In genomic region chr1:157369808-157370521, GRCh38 we compare ENCODE assay signal across 8 cellular contexts.
DNase-seq lines count a peak whose midpoint lies in the region; ATAC-seq, FAIRE-seq and TF ChIP-seq lines count a peak whose summit lies in the region.

No MANE protein-coding gene starts in this region.

- TF ChIP-seq CTCF in MCF 10A (IDR thresholded peaks at IDR 0.05; ENCODE audit: unreplicated experiment): peak; percentile 99

- POLR2A ChIA-PET in MCF 10A (lab: Yijun Ruan, JAX): no interaction called here

- intact Hi-C loops in MCF 10A (cut with micrococcal nuclease): loop anchor here (1.0 to 10.0 kb wide), 4 partner anchors 119 to 575 kb away; no protein-coding TSS in a partner anchor

- peaks cover 16% of the 10 kb centered on the region for H3K27me3 Mint-ChIP-seq in MCF 10A (ENCODE audit: insufficient read depth, unreplicated experiment)
- H3K27me3 Mint-ChIP-seq in immature natural killer cell (ENCODE audit: low read depth in 3 of 3): peaks cover 3 to 6% (median 4%) of the 10 kb centered on the region in 3 donors

- no peaks in the 10 kb centered on the region for H3K36me3 Mint-ChIP-seq in MCF 10A (ENCODE audit: insufficient read depth, unreplicated experiment)
- no peaks in the 10 kb centered on the region for H3K36me3 Mint-ChIP-seq in immature natural killer cell

- H3K27ac Mint-ChIP-seq in MCF 10A (ENCODE audit: low read depth, unreplicated experiment): no peak overlapping the region
- H3K27ac Mint-ChIP-seq in immature natural killer cell: no peak overlapping the region

- H3K4me3 Mint-ChIP-seq in MCF 10A (ENCODE audit: unreplicated experiment) (no peak overlapping the region), immature natural killer cell (no peak overlapping the region)

- DNase-seq in NCI-H446 (lab: John Stamatoyannopoulos, UW) (peak; percentile 35 to 48), NCI-H446 treated with DMSO at 0.1 percent for 48 hours (lab: John Stamatoyannopoulos, UW) (no peak), HT1080 (ENCODE audit: low read depth) (peak; percentile 51), RCC 7860 (ENCODE audit: low spot score) (peak; percentile 22), MCF 10A (ENCODE audit: unreplicated experiment) (peak; percentile 80), immature natural killer cell (peak; percentile 43 to 55 (median 46))
- peak; percentile 16 to 42 for DNase-seq in stimulated activated CD4-positive, alpha-beta T cell treated with anti-CD3 and anti-CD28 coated beads, Interleukin-2, amount 100 ng/mL, for 24 hours

- no TSS peak for BruUV-seq in MCF 10A (replicated peaks; lab: Mats Ljungman, UMichigan)

- no peak for ATAC-seq in HG02852 (IDR thresholded peaks at IDR 0.05; ENCODE audit: unreplicated experiment)

- CTCF ChIA-PET in MCF 10A (lab: Yijun Ruan, JAX): interaction anchor here (0.5 to 7.7 kb wide), 58 partner anchors 10 to 1116 kb away, joined by 3 to 123 read pairs (median 5); no protein-coding TSS in a partner anchor

- H3K4me1 Mint-ChIP-seq in MCF 10A (ENCODE audit: insufficient read depth, unreplicated experiment) (peaks cover 4% of the 10 kb centered on the region), immature natural killer cell (no peaks in the 10 kb centered on the region)

- FAIRE-seq in RCC 7860 (lab: Jason Lieb, UNC): no peak

- H3K9me3 Mint-ChIP-seq in MCF 10A (ENCODE audit: unreplicated experiment) (no peaks in the 10 kb centered on the region), immature natural killer cell (no peaks in the 10 kb centered on the region)
